ENCODE assay signal across 15 cellular contexts in genomic region chr6:50087231-50087954, GRCh38. TPM values are rescaled to one million over a fixed set of nuclear protein-coding genes. Genes with fewer than 3 reads are reported as not detected.
A peak's percentile ranks its signal among the peaks of the same experiment; 100 is the strongest.
DNase-seq lines count a peak whose midpoint lies in the region; ATAC-seq, FAIRE-seq and TF ChIP-seq lines count a peak whose summit lies in the region.
"Had no signal": no experiment of that assay in that cellular context is flagged by ENCODE, and none has a peak within 500 bp of the region (broad histone marks: within the 10 kb centered on the region; RNA-seq: fewer than 3 reads in every experiment).

No MANE protein-coding gene starts in this region.

- in situ Hi-C loops in brain microvascular endothelial cell (cut with HindIII; ENCODE audit: low pct_ligation_motif_present, low sequenced_read_pairs) = no loop called here

- no peaks in the 10 kb centered on the region for H3K36me3 Mint-ChIP-seq in WTC11

- H3K4me1 ChIP-seq in prostate gland (replicated peaks) = no peaks in the 10 kb centered on the region

- POLR2A ChIA-PET in WTC11 (lab: Charles Lee) = no interaction called here

- no peak overlapping the region for H3K27ac Mint-ChIP-seq in WTC11
- H3K27ac Mint-ChIP-seq: activated naive CD8-positive, alpha-beta T cell treated with anti-CD3 and anti-CD28 coated beads, Interleukin-2, amount 50 U/mL, for 24 hours; effector memory CD8-positive, alpha-beta T cell; stimulated activated naive CD8-positive, alpha-beta T cell treated with anti-CD3 and anti-CD28 coated beads, Interleukin-15, Interleukin-2, amounts not matched to agents 100 ng/mL and 50 ng/mL, for 24 hours had no signal

- H3K36me3 ChIP-seq in brain microvascular endothelial cell (replicated peaks) (no peaks in the 10 kb centered on the region), prostate gland (no peaks in the 10 kb centered on the region)

- no peaks in the 10 kb centered on the region for H3K9me3 ChIP-seq in prostate gland

- no peak overlapping the region for H3K27ac ChIP-seq in brain microvascular endothelial cell
- no peak overlapping the region for H3K27ac ChIP-seq in prostate gland

- TF ChIP-seq CTCF in AG09309 (IDR thresholded peaks at IDR 0.05; ENCODE audit: control insufficient read depth, insufficient read depth, low read depth, low read length, missing control alignments) = peak; percentile 2
- TF ChIP-seq CTCF in brain microvascular endothelial cell (IDR thresholded peaks at IDR 0.05; ENCODE audit: low read depth, low read length, missing control alignments) = peak; percentile 20
- TF ChIP-seq CTCF in WTC11 (IDR thresholded peaks at IDR 0.05) = no peak
- TF ChIP-seq CTCF in prostate gland (IDR thresholded peaks at IDR 0.05) = no peak

- no peak overlapping the region for H3K4me3 ChIP-seq in AG09309 (ENCODE audit: control insufficient read depth, low read depth, low read length)
- no peak overlapping the region for H3K4me3 ChIP-seq in brain microvascular endothelial cell (ENCODE audit: low read depth, low read length)
- no peak overlapping the region for H3K4me3 ChIP-seq in prostate gland

- DNase-seq in AG09309 (ENCODE audit: low read depth) (no peak), HTR-8/SVneo (ENCODE audit: insufficient read length, low spot score) (peak; percentile 25), brain microvascular endothelial cell (peak; percentile 44), left lobe of liver (ENCODE audit: low spot score) (no peak), WTC11 (ENCODE audit: low spot score) (no peak), prostate gland (ENCODE audit: low spot score) (no peak), GM19238 (ENCODE audit: insufficient read length, low spot score) (no peak)
- DNase-seq: activated naive CD8-positive, alpha-beta T cell treated with anti-CD3 and anti-CD28 coated beads, Interleukin-2, amount 50 U/mL, for 24 hours; activated T-cell treated with anti-CD3 and anti-CD28 coated beads for 4 hours; C1 segment of cervical spinal cord; effector memory CD8-positive, alpha-beta T cell; NCI-H2081 treated with DMSO at 0.1 percent for 48 hours had no signal

- TF ChIP-seq POLR2A in prostate gland (IDR thresholded peaks at IDR 0.05) = no peak

- peak; percentile 66 for ATAC-seq in left lobe of liver
- no peak for ATAC-seq in WTC11
- no peak for ATAC-seq in GM21528 (IDR thresholded peaks at IDR 0.05; ENCODE audit: low FRiP score, unreplicated experiment)
- ATAC-seq: activated naive CD8-positive, alpha-beta T cell treated with anti-CD3 and anti-CD28 coated beads, Interleukin-2, amount 50 U/mL, for 24 hours; effector memory CD8-positive, alpha-beta T cell had no signal

- no peaks in the 10 kb centered on the region for H3K27me3 Mint-ChIP-seq in WTC11 (ENCODE audit: low read depth)
- H3K27me3 Mint-ChIP-seq: activated naive CD8-positive, alpha-beta T cell treated with anti-CD3 and anti-CD28 coated beads, Interleukin-2, amount 50 U/mL, for 24 hours; effector memory CD8-positive, alpha-beta T cell; stimulated activated naive CD8-positive, alpha-beta T cell treated with anti-CD3 and anti-CD28 coated beads, Interleukin-15, Interleukin-2, amounts not matched to agents 100 ng/mL and 50 ng/mL, for 24 hours had no signal

- no peak overlapping the region for H3K4me3 Mint-ChIP-seq in WTC11
- H3K4me3 Mint-ChIP-seq: activated naive CD8-positive, alpha-beta T cell treated with anti-CD3 and anti-CD28 coated beads, Interleukin-2, amount 50 U/mL, for 24 hours; effector memory CD8-positive, alpha-beta T cell; stimulated activated naive CD8-positive, alpha-beta T cell treated with anti-CD3 and anti-CD28 coated beads, Interleukin-15, Interleukin-2, amounts not matched to agents 100 ng/mL and 50 ng/mL, for 24 hours had no signal

- WGBS in prostate gland = 62% methylated on average over 2 of the region's 2 CpGs

- intact Hi-C loops in prostate gland (cut with DNase I) = no loop called here

- peak; percentile 81 for FAIRE-seq in HTR-8/SVneo (lab: Jason Lieb, UNC)

- H3K4me1 Mint-ChIP-seq in WTC11 = peaks cover 4% of the 10 kb centered on the region; the same call in 1 of the 2 replicates
- H3K4me1 Mint-ChIP-seq: activated naive CD8-positive, alpha-beta T cell treated with anti-CD3 and anti-CD28 coated beads, Interleukin-2, amount 50 U/mL, for 24 hours had no signal

- H3K27me3 ChIP-seq in brain microvascular endothelial cell (replicated peaks) (no peaks in the 10 kb centered on the region), prostate gland (replicated peaks; ENCODE audit: insufficient read depth) (no peaks in the 10 kb centered on the region)

- no peaks in the 10 kb centered on the region for H3K9me3 Mint-ChIP-seq in WTC11
- H3K9me3 Mint-ChIP-seq: activated naive CD8-positive, alpha-beta T cell treated with anti-CD3 and anti-CD28 coated beads, Interleukin-2, amount 50 U/mL, for 24 hours had no signal

- CTCF ChIA-PET in WTC11 (lab: Charles Lee) = interaction anchor here (0.9 to 1.3 kb wide), 2 partner anchors 11 to 40 kb away, joined by 3 to 4 read pairs; no protein-coding TSS in a partner anchor

TF ChIP-seq in WTC11, 78 proteins besides CTCF, POLR2A, EP300 and RAD21 (continues in another document):
- TF ChIP-seq SMAD4 (CRISPR knock-in tag; IDR thresholded peaks at IDR 0.05) (no peak), RELA (CRISPR knock-in tag; IDR thresholded peaks at IDR 0.05; ENCODE audit: borderline replicate concordance) (no peak), SMAD3 (CRISPR knock-in tag; IDR thresholded peaks at IDR 0.05; ENCODE audit: borderline replicate concordance) (no peak), NFE2L1 (CRISPR knock-in tag; IDR thresholded peaks at IDR 0.05) (no peak), ZNF121 (CRISPR knock-in tag; IDR thresholded peaks at IDR 0.05) (no peak), TCF7 (CRISPR knock-in tag; IDR thresholded peaks at IDR 0.05; ENCODE audit: low read depth) (no peak), STAT6 (CRISPR knock-in tag; conservative IDR thresholded peaks at IDR 0.05; ENCODE audit: low read depth) (no peak), ESRRA (CRISPR knock-in tag; IDR thresholded peaks at IDR 0.05; ENCODE audit: borderline replicate concordance) (no peak), PRRX2 (CRISPR knock-in tag; IDR thresholded peaks at IDR 0.05) (no peak), E2F4 (CRISPR knock-in tag; IDR thresholded peaks at IDR 0.05; ENCODE audit: borderline replicate concordance, low read depth) (no peak)
- TF ChIP-seq, protein P1, sequence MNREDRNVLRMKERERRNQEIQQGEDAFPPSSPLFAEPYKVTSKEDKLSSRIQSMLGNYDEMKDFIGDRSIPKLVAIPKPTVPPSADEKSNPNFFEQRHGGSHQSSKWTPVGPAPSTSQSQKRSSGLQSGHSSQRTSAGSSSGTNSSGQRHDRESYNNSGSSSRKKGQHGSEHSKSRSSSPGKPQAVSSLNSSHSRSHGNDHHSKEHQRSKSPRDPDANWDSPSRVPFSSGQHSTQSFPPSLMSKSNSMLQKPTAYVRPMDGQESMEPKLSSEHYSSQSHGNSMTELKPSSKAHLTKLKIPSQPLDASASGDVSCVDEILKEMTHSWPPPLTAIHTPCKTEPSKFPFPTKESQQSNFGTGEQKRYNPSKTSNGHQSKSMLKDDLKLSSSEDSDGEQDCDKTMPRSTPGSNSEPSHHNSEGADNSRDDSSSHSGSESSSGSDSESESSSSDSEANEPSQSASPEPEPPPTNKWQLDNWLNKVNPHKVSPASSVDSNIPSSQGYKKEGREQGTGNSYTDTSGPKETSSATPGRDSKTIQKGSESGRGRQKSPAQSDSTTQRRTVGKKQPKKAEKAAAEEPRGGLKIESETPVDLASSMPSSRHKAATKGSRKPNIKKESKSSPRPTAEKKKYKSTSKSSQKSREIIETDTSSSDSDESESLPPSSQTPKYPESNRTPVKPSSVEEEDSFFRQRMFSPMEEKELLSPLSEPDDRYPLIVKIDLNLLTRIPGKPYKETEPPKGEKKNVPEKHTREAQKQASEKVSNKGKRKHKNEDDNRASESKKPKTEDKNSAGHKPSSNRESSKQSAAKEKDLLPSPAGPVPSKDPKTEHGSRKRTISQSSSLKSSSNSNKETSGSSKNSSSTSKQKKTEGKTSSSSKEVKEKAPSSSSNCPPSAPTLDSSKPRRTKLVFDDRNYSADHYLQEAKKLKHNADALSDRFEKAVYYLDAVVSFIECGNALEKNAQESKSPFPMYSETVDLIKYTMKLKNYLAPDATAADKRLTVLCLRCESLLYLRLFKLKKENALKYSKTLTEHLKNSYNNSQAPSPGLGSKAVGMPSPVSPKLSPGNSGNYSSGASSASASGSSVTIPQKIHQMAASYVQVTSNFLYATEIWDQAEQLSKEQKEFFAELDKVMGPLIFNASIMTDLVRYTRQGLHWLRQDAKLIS (CRISPR knock-in tag; IDR thresholded peaks at IDR 0.05; ENCODE audit: borderline replicate concordance) = no peak
- TF ChIP-seq, protein P2, sequence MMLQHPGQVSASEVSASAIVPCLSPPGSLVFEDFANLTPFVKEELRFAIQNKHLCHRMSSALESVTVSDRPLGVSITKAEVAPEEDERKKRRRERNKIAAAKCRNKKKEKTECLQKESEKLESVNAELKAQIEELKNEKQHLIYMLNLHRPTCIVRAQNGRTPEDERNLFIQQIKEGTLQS (CRISPR knock-in tag; conservative IDR thresholded peaks at IDR 0.05) = no peak

RNA-seq across cellular contexts. Expression of gene DEFB112, which starts 37.7 kb away (rescaled TPM):
- total RNA-seq in left lobe of liver (not detected), WTC11 (2021) (not detected in 3 replicates), prostate gland (not detected)
- total RNA-seq: mucosa of gallbladder had no signal

Comparison
In these comparisons a context has a peak if more than half of its experiments do, and no peak if none do; other contexts are left out.
1. DNase-seq: peak in HTR-8/SVneo (single experiment) and brain microvascular endothelial cell (single experiment); none in AG09309 (single experiment), left lobe of liver (single experiment), WTC11 (single experiment), prostate gland (single experiment) and GM19238 (single experiment).
2. CTCF ChIP-seq: peak in AG09309 (single experiment) and brain microvascular endothelial cell (single experiment); none in WTC11 (single experiment) and prostate gland (0 of 4).